1 cellular context compared by ENCODE assay signal in genomic region chr3:129183569-129184395, GRCh38.
A peak's percentile ranks its signal among the peaks of the same experiment; 100 is the strongest.
TF ChIP-seq lines count a peak whose summit lies in the region.

CNBP (minus strand) TSS chr3:129183896; CDS start chr3:129171757, 12,139 bp downstream.

TF ChIP-seq in HEK293, 187 proteins besides CTCF, POLR2A, EP300 and RAD21 (continued from another document and continues in another):
- TF ChIP-seq, protein P1, sequence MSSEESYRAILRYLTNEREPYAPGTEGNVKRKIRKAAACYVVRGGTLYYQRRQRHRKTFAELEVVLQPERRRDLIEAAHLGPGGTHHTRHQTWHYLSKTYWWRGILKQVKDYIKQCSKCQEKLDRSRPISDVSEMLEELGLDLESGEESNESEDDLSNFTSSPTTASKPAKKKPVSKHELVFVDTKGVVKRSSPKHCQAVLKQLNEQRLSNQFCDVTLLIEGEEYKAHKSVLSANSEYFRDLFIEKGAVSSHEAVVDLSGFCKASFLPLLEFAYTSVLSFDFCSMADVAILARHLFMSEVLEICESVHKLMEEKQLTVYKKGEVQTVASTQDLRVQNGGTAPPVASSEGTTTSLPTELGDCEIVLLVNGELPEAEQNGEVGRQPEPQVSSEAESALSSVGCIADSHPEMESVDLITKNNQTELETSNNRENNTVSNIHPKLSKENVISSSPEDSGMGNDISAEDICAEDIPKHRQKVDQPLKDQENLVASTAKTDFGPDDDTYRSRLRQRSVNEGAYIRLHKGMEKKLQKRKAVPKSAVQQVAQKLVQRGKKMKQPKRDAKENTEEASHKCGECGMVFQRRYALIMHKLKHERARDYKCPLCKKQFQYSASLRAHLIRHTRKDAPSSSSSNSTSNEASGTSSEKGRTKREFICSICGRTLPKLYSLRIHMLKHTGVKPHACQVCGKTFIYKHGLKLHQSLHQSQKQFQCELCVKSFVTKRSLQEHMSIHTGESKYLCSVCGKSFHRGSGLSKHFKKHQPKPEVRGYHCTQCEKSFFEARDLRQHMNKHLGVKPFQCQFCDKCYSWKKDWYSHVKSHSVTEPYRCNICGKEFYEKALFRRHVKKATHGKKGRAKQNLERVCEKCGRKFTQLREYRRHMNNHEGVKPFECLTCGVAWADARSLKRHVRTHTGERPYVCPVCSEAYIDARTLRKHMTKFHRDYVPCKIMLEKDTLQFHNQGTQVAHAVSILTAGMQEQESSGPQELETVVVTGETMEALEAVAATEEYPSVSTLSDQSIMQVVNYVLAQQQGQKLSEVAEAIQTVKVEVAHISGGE (tag by site-specific recombination; conservative IDR thresholded peaks at IDR 0.05; ENCODE audit: low read depth) = no peak; the same call in 1 of the 2 replicates
- TF ChIP-seq ZBTB7A (tag by site-specific recombination; IDR thresholded peaks at IDR 0.05; ENCODE audit: low read depth) (peak; percentile 43; the same call in 1 of the 2 replicates), KLF10 (tag by site-specific recombination; IDR thresholded peaks at IDR 0.05) (peak; percentile 79), ZFP37 (tag by site-specific recombination; IDR thresholded peaks at IDR 0.05) (peak; percentile 47; the same call in 1 of the 2 replicates), ZNF18 (tag by site-specific recombination; IDR thresholded peaks at IDR 0.05) (no peak), ZNF561 (tag by site-specific recombination; IDR thresholded peaks at IDR 0.05; ENCODE audit: borderline replicate concordance) (peak; percentile 50; the same call in 1 of the 2 replicates), ZNF660 (tag by site-specific recombination; IDR thresholded peaks at IDR 0.05) (peak; percentile 53; the same call in 1 of the 2 replicates), ZBTB6 (tag by site-specific recombination; IDR thresholded peaks at IDR 0.05) (no peak), ZNF76 (tag by site-specific recombination; IDR thresholded peaks at IDR 0.05; ENCODE audit: borderline replicate concordance, low read depth) (peak; percentile 85), ZNF335 (tag by site-specific recombination; conservative IDR thresholded peaks at IDR 0.05) (peak; percentile 97), YY1 (tag by site-specific recombination; IDR thresholded peaks at IDR 0.05) (peak; percentile 71; the same call in 1 of the 2 replicates), ZBTB44 (tag by site-specific recombination; IDR thresholded peaks at IDR 0.05) (no peak), ZNF394 (tag by site-specific recombination; IDR thresholded peaks at IDR 0.05; ENCODE audit: borderline replicate concordance) (peak; percentile 2; the same call in 1 of the 2 replicates), ZSCAN30 (tag by site-specific recombination; IDR thresholded peaks at IDR 0.05) (0 out of 2 replicates have a peak, but pooled peaks have one; percentile 54), ZNF174 (tag by site-specific recombination; IDR thresholded peaks at IDR 0.05) (no peak), ZNF501 (tag by site-specific recombination; IDR thresholded peaks at IDR 0.05) (peak; percentile 77), ZNF843 (tag by site-specific recombination; IDR thresholded peaks at IDR 0.05) (0 out of 2 replicates have a peak, but pooled peaks have one; percentile 18), ZEB2 (tag by site-specific recombination; IDR thresholded peaks at IDR 0.05) (peak; percentile 71), ZNF621 (tag by site-specific recombination; IDR thresholded peaks at IDR 0.05) (no peak), ZFHX2 (tag by site-specific recombination; conservative IDR thresholded peaks at IDR 0.05) (peak; percentile 88), ZBTB8A (tag by site-specific recombination; IDR thresholded peaks at IDR 0.05) (no peak), SP2 (tag by site-specific recombination; IDR thresholded peaks at IDR 0.05) (peak; percentile 83), ZNF155 (tag by site-specific recombination; IDR thresholded peaks at IDR 0.05) (no peak), GLIS1 (tag by site-specific recombination; IDR thresholded peaks at IDR 0.05) (peak; percentile 59), ZFP69B (tag by site-specific recombination; IDR thresholded peaks at IDR 0.05) (no peak), ZBTB48 (tag by site-specific recombination; IDR thresholded peaks at IDR 0.05) (no peak), HIC1 (tag by site-specific recombination; IDR thresholded peaks at IDR 0.05) (no peak), ZNF2 (tag by site-specific recombination; IDR thresholded peaks at IDR 0.05) (0 out of 2 replicates have a peak, but pooled peaks have one; percentile 48), ZNF223 (tag by site-specific recombination; IDR thresholded peaks at IDR 0.05) (peak; percentile 90), ZNF629 (tag by site-specific recombination; IDR thresholded peaks at IDR 0.05) (0 out of 2 replicates have a peak, but pooled peaks have one; percentile 32), ZNF624 (tag by site-specific recombination; IDR thresholded peaks at IDR 0.05) (no peak), ZNF600 (tag by site-specific recombination; IDR thresholded peaks at IDR 0.05) (peak; percentile 63; the same call in 1 of the 2 replicates), WT1 (tag by site-specific recombination; IDR thresholded peaks at IDR 0.05) (no peak), ZBTB26 (tag by site-specific recombination; optimal IDR thresholded peaks at IDR 0.05) (peak; percentile 86), ZNF138 (tag by site-specific recombination; IDR thresholded peaks at IDR 0.05; ENCODE audit: borderline replicate concordance) (no peak), ZNF391 (tag by site-specific recombination; IDR thresholded peaks at IDR 0.05; ENCODE audit: borderline replicate concordance, low read depth) (no peak), SP3 (tag by site-specific recombination; IDR thresholded peaks at IDR 0.05) (peak; percentile 72), ZBTB17 (tag by site-specific recombination; IDR thresholded peaks at IDR 0.05) (peak; percentile 36; the same call in 1 of the 2 replicates)
- TF ChIP-seq, protein P2, sequence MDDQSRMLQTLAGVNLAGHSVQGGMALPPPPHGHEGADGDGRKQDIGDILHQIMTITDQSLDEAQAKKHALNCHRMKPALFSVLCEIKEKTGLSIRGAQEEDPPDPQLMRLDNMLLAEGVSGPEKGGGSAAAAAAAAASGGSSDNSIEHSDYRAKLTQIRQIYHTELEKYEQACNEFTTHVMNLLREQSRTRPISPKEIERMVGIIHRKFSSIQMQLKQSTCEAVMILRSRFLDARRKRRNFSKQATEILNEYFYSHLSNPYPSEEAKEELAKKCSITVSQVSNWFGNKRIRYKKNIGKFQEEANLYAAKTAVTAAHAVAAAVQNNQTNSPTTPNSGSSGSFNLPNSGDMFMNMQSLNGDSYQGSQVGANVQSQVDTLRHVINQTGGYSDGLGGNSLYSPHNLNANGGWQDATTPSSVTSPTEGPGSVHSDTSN (CRISPR knock-in tag; IDR thresholded peaks at IDR 0.05) = peak; percentile 52; the same call in 1 of the 2 replicates
- TF ChIP-seq, protein P3, sequence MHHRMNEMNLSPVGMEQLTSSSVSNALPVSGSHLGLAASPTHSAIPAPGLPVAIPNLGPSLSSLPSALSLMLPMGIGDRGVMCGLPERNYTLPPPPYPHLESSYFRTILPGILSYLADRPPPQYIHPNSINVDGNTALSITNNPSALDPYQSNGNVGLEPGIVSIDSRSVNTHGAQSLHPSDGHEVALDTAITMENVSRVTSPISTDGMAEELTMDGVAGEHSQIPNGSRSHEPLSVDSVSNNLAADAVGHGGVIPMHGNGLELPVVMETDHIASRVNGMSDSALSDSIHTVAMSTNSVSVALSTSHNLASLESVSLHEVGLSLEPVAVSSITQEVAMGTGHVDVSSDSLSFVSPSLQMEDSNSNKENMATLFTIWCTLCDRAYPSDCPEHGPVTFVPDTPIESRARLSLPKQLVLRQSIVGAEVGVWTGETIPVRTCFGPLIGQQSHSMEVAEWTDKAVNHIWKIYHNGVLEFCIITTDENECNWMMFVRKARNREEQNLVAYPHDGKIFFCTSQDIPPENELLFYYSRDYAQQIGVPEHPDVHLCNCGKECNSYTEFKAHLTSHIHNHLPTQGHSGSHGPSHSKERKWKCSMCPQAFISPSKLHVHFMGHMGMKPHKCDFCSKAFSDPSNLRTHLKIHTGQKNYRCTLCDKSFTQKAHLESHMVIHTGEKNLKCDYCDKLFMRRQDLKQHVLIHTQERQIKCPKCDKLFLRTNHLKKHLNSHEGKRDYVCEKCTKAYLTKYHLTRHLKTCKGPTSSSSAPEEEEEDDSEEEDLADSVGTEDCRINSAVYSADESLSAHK (tag by site-specific recombination; IDR thresholded peaks at IDR 0.05) = peak; percentile 29; the same call in 1 of the 2 replicates
- TF ChIP-seq, protein P4, sequence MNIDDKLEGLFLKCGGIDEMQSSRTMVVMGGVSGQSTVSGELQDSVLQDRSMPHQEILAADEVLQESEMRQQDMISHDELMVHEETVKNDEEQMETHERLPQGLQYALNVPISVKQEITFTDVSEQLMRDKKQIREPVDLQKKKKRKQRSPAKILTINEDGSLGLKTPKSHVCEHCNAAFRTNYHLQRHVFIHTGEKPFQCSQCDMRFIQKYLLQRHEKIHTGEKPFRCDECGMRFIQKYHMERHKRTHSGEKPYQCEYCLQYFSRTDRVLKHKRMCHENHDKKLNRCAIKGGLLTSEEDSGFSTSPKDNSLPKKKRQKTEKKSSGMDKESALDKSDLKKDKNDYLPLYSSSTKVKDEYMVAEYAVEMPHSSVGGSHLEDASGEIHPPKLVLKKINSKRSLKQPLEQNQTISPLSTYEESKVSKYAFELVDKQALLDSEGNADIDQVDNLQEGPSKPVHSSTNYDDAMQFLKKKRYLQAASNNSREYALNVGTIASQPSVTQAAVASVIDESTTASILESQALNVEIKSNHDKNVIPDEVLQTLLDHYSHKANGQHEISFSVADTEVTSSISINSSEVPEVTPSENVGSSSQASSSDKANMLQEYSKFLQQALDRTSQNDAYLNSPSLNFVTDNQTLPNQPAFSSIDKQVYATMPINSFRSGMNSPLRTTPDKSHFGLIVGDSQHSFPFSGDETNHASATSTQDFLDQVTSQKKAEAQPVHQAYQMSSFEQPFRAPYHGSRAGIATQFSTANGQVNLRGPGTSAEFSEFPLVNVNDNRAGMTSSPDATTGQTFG (tag by site-specific recombination; IDR thresholded peaks at IDR 0.05; ENCODE audit: borderline replicate concordance) = peak; percentile 60; the same call in 1 of the 2 replicates
- TF ChIP-seq, protein P5, sequence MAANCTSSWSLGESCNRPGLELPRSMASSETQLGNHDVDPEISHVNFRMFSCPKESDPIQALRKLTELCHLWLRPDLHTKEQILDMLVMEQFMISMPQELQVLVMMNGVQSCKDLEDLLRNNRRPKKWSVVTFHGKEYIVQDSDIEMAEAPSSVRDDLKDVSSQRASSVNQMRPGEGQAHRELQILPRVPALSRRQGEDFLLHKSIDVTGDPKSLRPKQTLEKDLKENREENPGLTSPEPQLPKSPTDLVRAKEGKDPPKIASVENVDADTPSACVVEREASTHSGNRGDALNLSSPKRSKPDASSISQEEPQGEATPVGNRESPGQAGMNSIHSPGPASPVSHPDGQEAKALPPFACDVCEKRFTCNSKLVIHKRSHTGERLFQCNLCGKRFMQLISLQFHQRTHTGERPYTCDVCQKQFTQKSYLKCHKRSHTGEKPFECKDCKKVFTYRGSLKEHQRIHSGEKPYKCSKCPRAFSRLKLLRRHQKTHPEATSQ (tag by site-specific recombination; IDR thresholded peaks at IDR 0.05) = 0 out of 2 replicates have a peak, but pooled peaks have one; percentile 64
